10 cellular contexts compared by ENCODE assay signal in genomic region chr15:78216276-78217229, GRCh38. TPM values are rescaled to one million over a fixed set of nuclear protein-coding genes. Genes with fewer than 3 reads are reported as not detected.
DNase-seq lines count a peak whose midpoint lies in the region; ATAC-seq, FAIRE-seq and TF ChIP-seq lines count a peak whose summit lies in the region.
"Had no signal": no experiment of that assay in that cellular context is flagged by ENCODE, and none has a peak within 500 bp of the region (broad histone marks: within the 10 kb centered on the region; RNA-seq: fewer than 3 reads in every experiment).

No MANE protein-coding gene starts in this region.

- H3F3A ChIP-seq in GM23338 (replicated peaks; ENCODE audit: low read depth), result no peaks in the 10 kb centered on the region

- H3K36me3 Mint-ChIP-seq in CD14-positive monocyte (no peaks in the 10 kb centered on the region), GM23338 (ENCODE audit: low read depth) (no peaks in the 10 kb centered on the region)

- no peaks in the 10 kb centered on the region for H3K9me2 ChIP-seq in GM23338 (ENCODE audit: insufficient read depth)

- TF ChIP-seq POLR2A in H54 (IDR thresholded peaks at IDR 0.05; ENCODE audit: low read depth, low read length), result no peak

- no peak overlapping the region for H2AFZ ChIP-seq in GM23338

- peaks cover 0 to 9% (median 0%) of the 10 kb centered on the region in 7 donors for H3K27me3 ChIP-seq in heart right ventricle
- H3K27me3 ChIP-seq in small intestine (ENCODE audit: control insufficient read depth in 2 of 2, insufficient read depth in 2 of 2, low read length in 2 of 2), result no peaks in the 10 kb centered on the region
- H3K27me3 ChIP-seq in brain microvascular endothelial cell (replicated peaks), result no peaks in the 10 kb centered on the region
- H3K27me3 ChIP-seq in GM23338 (ENCODE audit: insufficient read depth), result no peaks in the 10 kb centered on the region

- H3K9me3 ChIP-seq in heart right ventricle (no peaks in the 10 kb centered on the region), small intestine (ENCODE audit: control insufficient read depth, low read depth) (no peaks in the 10 kb centered on the region)

- no peaks in the 10 kb centered on the region for H4K20me1 ChIP-seq in GM23338 (replicated peaks; ENCODE audit: insufficient read depth)

- no peak overlapping the region for H3K4me2 ChIP-seq in GM23338

- 66 to 70% methylated on average over 8 of the region's 8 CpGs for WGBS in heart right ventricle, 2 donors
- WGBS in small intestine, 3 donors, result 13 to 61% (median 34%) methylated on average over 8 of the region's 8 CpGs

- H3K36me3 ChIP-seq in heart right ventricle (no peaks in the 10 kb centered on the region), small intestine (ENCODE audit: control insufficient read depth in 2 of 2, insufficient read depth in 2 of 2, low read length in 2 of 2) (no peaks in the 10 kb centered on the region), brain microvascular endothelial cell (replicated peaks) (no peaks in the 10 kb centered on the region), GM23338 (ENCODE audit: insufficient read depth) (no peaks in the 10 kb centered on the region; the same call in 1 of the 2 replicates)

- no peaks in the 10 kb centered on the region for H3K79me2 ChIP-seq in GM23338 (replicated peaks; ENCODE audit: insufficient read depth)

- intact Hi-C loops in heart right ventricle (cut with DNase I) (no loop called here), CD14-positive monocyte (cut with micrococcal nuclease) (no loop called here)

- DNase-seq in H54 (ENCODE audit: insufficient read length, low spot score) (peak; percentile 32), anterior cingulate cortex (lab: John Stamatoyannopoulos, UW) (peak in 43 of 58 donors; percentile 26 to 91 (median 66)), heart right ventricle (peak; percentile 70 to 87), small intestine (peak; percentile 99), CD14-positive monocyte (ENCODE audit: low spot score) (no peak), brain microvascular endothelial cell (no peak), GM23338 (ENCODE audit: low spot score) (no peak)
- DNase-seq: NCI-H1930 had no signal

- no peak for TF ChIP-seq CTCF in heart right ventricle (IDR thresholded peaks at IDR 0.05)
- no peak for TF ChIP-seq CTCF in CD14-positive monocyte (IDR thresholded peaks at IDR 0.05)
- TF ChIP-seq CTCF in brain microvascular endothelial cell (IDR thresholded peaks at IDR 0.05; ENCODE audit: low read depth, low read length, missing control alignments), result no peak
- no peak for TF ChIP-seq CTCF in GM23338 (conservative IDR thresholded peaks at IDR 0.05; ENCODE audit: low read depth in 2 of 2)

- ATAC-seq in heart right ventricle (peak; percentile 88 to 95 (median 89)), HG02938 (IDR thresholded peaks at IDR 0.05; ENCODE audit: unreplicated experiment) (no peak), GM23338 (no peak)

- H3K27me3 Mint-ChIP-seq in CD14-positive monocyte (ENCODE audit: low read depth in 3 of 3) (peaks cover 0 to 2% (median 1%) of the 10 kb centered on the region in 3 donors), GM23338 (ENCODE audit: insufficient read depth, low read depth, poor library complexity) (peaks cover 14% of the 10 kb centered on the region)

- H3K9me3 Mint-ChIP-seq in CD14-positive monocyte, result no peaks in the 10 kb centered on the region
- no peaks in the 10 kb centered on the region for H3K9me3 Mint-ChIP-seq in GM23338

- peak overlapping the region; percentile 31 to 78 (median 76) for H3K27ac ChIP-seq in heart right ventricle
- peak overlapping the region; percentile 92 to 93 for H3K27ac ChIP-seq in small intestine (ENCODE audit: low read depth in 1 of 2, low read length in 1 of 2)
- no peak overlapping the region for H3K27ac ChIP-seq in brain microvascular endothelial cell
- no peak overlapping the region for H3K27ac ChIP-seq in GM23338 (ENCODE audit: low read depth)

- H3K4me3 ChIP-seq in heart right ventricle (no peak overlapping the region), small intestine (ENCODE audit: low read depth in 1 of 2, low read length in 2 of 2) (no peak overlapping the region), brain microvascular endothelial cell (ENCODE audit: low read depth, low read length) (no peak overlapping the region), GM23338 (no peak overlapping the region)

- H3K4me1 Mint-ChIP-seq in CD14-positive monocyte (no peaks in the 10 kb centered on the region), GM23338 (peaks cover 11% of the 10 kb centered on the region)

- FAIRE-seq in H54 (lab: Jason Lieb, UNC), result no peak
- no peak for FAIRE-seq in small intestine (lab: Jason Lieb, UNC)
- FAIRE-seq: G401.6 had no signal

- H3K27ac Mint-ChIP-seq in CD14-positive monocyte (no peak overlapping the region), GM23338 (no peak overlapping the region)

- in situ Hi-C loops in brain microvascular endothelial cell (cut with HindIII; ENCODE audit: low pct_ligation_motif_present, low sequenced_read_pairs), result no loop called here

- H3K4me3 Mint-ChIP-seq in CD14-positive monocyte (no peak overlapping the region), GM23338 (no peak overlapping the region)

- peaks cover 2 to 46% (median 25%) of the 10 kb centered on the region in 9 donors for H3K4me1 ChIP-seq in heart right ventricle
- peaks cover 4 to 9% of the 10 kb centered on the region in 2 donors for H3K4me1 ChIP-seq in small intestine (ENCODE audit: control insufficient read depth in 2 of 2, insufficient read depth in 1 of 2, low read depth in 1 of 2, low read length in 1 of 2)
- peaks cover 6% of the 10 kb centered on the region; the same call in 1 of the 2 replicates for H3K4me1 ChIP-seq in GM23338 (ENCODE audit: insufficient read depth)

TF ChIP-seq in GM23338, 12 proteins besides CTCF, POLR2A, EP300 and RAD21 (continues in another document):
- no peak for TF ChIP-seq POLR2AphosphoS5 (IDR thresholded peaks at IDR 0.05; ENCODE audit: low read depth)
- TF ChIP-seq EZH2phosphoT487 (IDR thresholded peaks at IDR 0.05; ENCODE audit: unreplicated experiment), result no peak
- TF ChIP-seq EZH2 (IDR thresholded peaks at IDR 0.05; ENCODE audit: low read depth, unreplicated experiment), result no peak
- TF ChIP-seq REST (IDR thresholded peaks at IDR 0.05; ENCODE audit: unreplicated experiment), result no peak
- TF ChIP-seq CREB1 (CRISPR knock-in tag; IDR thresholded peaks at IDR 0.05; ENCODE audit: low read depth), result no peak
- no peak for TF ChIP-seq JUNB (IDR thresholded peaks at IDR 0.05; ENCODE audit: unreplicated experiment)
- no peak for TF ChIP-seq ETS1 (IDR thresholded peaks at IDR 0.05)
- TF ChIP-seq NANOG (IDR thresholded peaks at IDR 0.05; ENCODE audit: borderline replicate concordance), result no peak

RNA-seq across cellular contexts. Expression of gene ACSBG1, which starts 17.8 kb away (rescaled TPM):
- total RNA-seq in heart right ventricle, result under 1 TPM in 2 of 10 donors, not detected in 8; 0.22 to 0.30 TPM
- polyA plus RNA-seq in heart right ventricle, result under 1 TPM; 0.59 to 0.65 TPM
- polyA plus RNA-seq in small intestine, result under 1 TPM; 0.54 to 0.67 (median 0.55) TPM
- polyA plus RNA-seq in CD14-positive monocyte, result not detected
- 7.3 and 10.0 TPM in 2 replicates for total RNA-seq in GM23338 (2014; rRNA removed; shearing (Covaris generic))
- 1.9 TPM in 2 replicates for polyA plus RNA-seq in GM23338 (2016; fragmentation: Nextera tagmentation; extraction: Ambion mirVana)

RNA-seq across cellular contexts. Expression of gene DNAJA4, which starts 47.8 kb away (rescaled TPM):
- 100 to 1,000 TPM in 8 of 10 donors, 10 to 100 TPM in 2; 78.9 to 210 (median 150) TPM for total RNA-seq in heart right ventricle
- polyA plus RNA-seq in heart right ventricle (100 to 1,000 TPM in 1 of 2 donors, 10 to 100 TPM in 1; 40.0 to 226 TPM), small intestine (10 to 100 TPM; 10.7 to 17.2 (median 12.7) TPM), CD14-positive monocyte (1 to 10 TPM; 2.4 to 2.5 TPM), GM23338 (2016; fragmentation: Nextera tagmentation; extraction: Ambion mirVana) (5.0 and 5.4 TPM in 2 replicates)
- total RNA-seq in GM23338 (2014; rRNA removed; shearing (Covaris generic)), result 10.3 and 12.5 TPM in 2 replicates

Comparison
In these comparisons a context has a peak if more than half of its experiments do, and no peak if none do; other contexts are left out.
1. DNase-seq: peak in H54 (single experiment), anterior cingulate cortex (43 of 58), heart right ventricle (2 of 2) and small intestine (single experiment); none in CD14-positive monocyte (single experiment), brain microvascular endothelial cell (single experiment) and GM23338 (single experiment).
2. ATAC-seq: peak in heart right ventricle (8 of 8); none in HG02938 (single experiment) and GM23338 (single experiment).
3. H3K27ac ChIP-seq: peak in heart right ventricle (10 of 10) and small intestine (2 of 2); none in brain microvascular endothelial cell (single experiment) and GM23338 (single experiment).